Comparison of ENCODE assay signal across 18 cellular contexts in the genomic region with DNA sequence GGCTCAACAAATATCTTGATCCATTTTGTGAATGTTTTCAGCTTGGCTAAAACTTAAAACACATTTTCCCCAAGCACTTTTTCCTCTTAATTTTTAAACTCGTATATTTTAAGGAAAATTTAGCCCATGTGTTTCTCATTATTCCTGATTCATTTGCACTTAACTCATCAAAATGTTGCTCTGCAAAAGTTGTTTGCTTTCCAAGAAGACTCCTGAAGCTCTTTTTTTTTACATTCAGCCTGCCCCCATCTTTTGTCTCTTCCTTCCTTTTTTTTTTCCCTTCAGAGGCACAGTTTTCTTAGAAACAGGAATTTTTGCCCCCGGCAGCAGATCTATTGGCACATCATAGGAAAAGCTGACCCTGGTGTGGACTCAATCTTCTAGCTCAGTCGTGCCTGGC.
"Had no signal": no experiment of that assay in that cellular context is flagged by ENCODE, and none has a peak within 500 bp of the region (broad histone marks: within the 10 kb centered on the region; RNA-seq: fewer than 3 reads in every experiment).

No MANE protein-coding gene starts in this region.

- H3K27ac ChIP-seq: adrenal gland, body of pancreas, stomach, VCaP had no signal

- H3K4me1 ChIP-seq: adrenal gland, body of pancreas, stomach had no signal

- DNase-seq: activated CD4-positive, alpha-beta T cell treated with anti-CD3 and anti-CD28 coated beads, Interleukin-2, amount 50 U/mL, for 4 hours; activated gamma-delta T cell; adrenal gland; body of pancreas; caudate nucleus; endodermal cell; foreskin melanocyte; glutamatergic neuron; hypothalamus; islet precursor cell; nucleus accumbens; stimulated activated CD4-positive, alpha-beta T cell treated with anti-CD3 and anti-CD28 coated beads, Interleukin-4, amount 100 ng/mL, for 24 hours; stomach; T-helper 2 cell; trophoblast cell had no signal

- H3K4me3 ChIP-seq: adrenal gland, body of pancreas, lung, smooth muscle cell, stomach had no signal

- H3K4me2 ChIP-seq: smooth muscle cell had no signal

- H3K9me3 ChIP-seq: adrenal gland, body of pancreas had no signal

- H3K27me3 ChIP-seq: adrenal gland, body of pancreas, stomach had no signal

- H3K36me3 ChIP-seq: adrenal gland, stomach had no signal
